In genomic region chrX:56793533-56794320, GRCh38 we compare ENCODE assay signal across 1 cellular context.
TF ChIP-seq lines count a peak whose summit lies in the region.

No MANE protein-coding gene starts in this region.

TF ChIP-seq in HepG2, 621 proteins besides CTCF, POLR2A, EP300 and RAD21 (continued from another document):
- TF ChIP-seq ARID5B (CRISPR knock-in tag; IDR thresholded peaks at IDR 0.05) (no peak), GABPB1 (CRISPR knock-in tag; IDR thresholded peaks at IDR 0.05) (no peak), MIXL1 (CRISPR knock-in tag; IDR thresholded peaks at IDR 0.05) (no peak), ZSCAN30 (CRISPR knock-in tag; IDR thresholded peaks at IDR 0.05) (no peak), MEIS2 (CRISPR knock-in tag; IDR thresholded peaks at IDR 0.05) (no peak), ZNF501 (CRISPR knock-in tag; IDR thresholded peaks at IDR 0.05) (no peak), UBTF (CRISPR knock-in tag; IDR thresholded peaks at IDR 0.05) (no peak), MBD4 (IDR thresholded peaks at IDR 0.05; ENCODE audit: borderline replicate concordance, low read length) (no peak), ZNF274 (CRISPR knock-in tag; IDR thresholded peaks at IDR 0.05) (no peak), ZNF337 (CRISPR knock-in tag; IDR thresholded peaks at IDR 0.05; ENCODE audit: borderline replicate concordance, low read depth) (no peak), MATR3 (CRISPR knock-in tag; IDR thresholded peaks at IDR 0.05) (no peak), ZBTB14 (CRISPR knock-in tag; IDR thresholded peaks at IDR 0.05) (no peak)
